ENCODE assay signal across 15 cellular contexts in the genomic region with DNA sequence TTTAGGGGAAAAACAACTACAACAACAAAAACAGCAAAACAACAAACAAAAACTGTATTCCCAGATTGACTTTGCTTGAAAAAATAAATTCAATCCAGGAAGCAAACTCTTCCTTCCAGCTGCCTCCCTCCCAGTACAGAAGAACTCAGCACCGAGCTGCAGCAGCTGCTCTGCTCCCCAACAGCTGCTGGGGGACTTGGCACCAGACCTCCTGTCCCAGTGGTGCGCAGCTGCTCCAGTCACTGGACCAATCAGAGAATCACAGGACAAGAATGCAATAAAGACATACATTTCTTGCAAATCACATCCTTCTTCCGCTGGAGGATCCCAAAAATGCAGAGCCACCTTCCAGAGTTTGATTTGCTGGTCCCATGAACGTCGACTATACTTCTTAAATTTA.
"Had no signal": no experiment of that assay in that cellular context is flagged by ENCODE, and none has a peak within 500 bp of the region (broad histone marks: within the 10 kb centered on the region; RNA-seq: fewer than 3 reads in every experiment).

No MANE protein-coding gene starts in this region.

- ATAC-seq: activated CD8-positive, alpha-beta memory T cell treated with anti-CD3 and anti-CD28 coated beads, Interleukin-2, amount 10 ng/mL, durations not matched to agents 7 days and 5 days; foreskin keratinocyte; left lobe of liver had no signal

- H3K9ac ChIP-seq: SK-N-SH had no signal

- H3K27me3 ChIP-seq: foreskin keratinocyte, heart right ventricle, right atrium auricular region, suprapubic skin had no signal

- DNase-seq: activated B cell treated with CpG ODN at 0.5 μM for 24 hours; activated CD4-positive, alpha-beta T cell treated with anti-CD3 and anti-CD28 coated beads, Interleukin-2, amount 10 ng/mL, durations not matched to agents 24 days and 14 days; activated CD8-positive, alpha-beta memory T cell treated with anti-CD3 and anti-CD28 coated beads, Interleukin-2, amount 10 ng/mL, durations not matched to agents 7 days and 5 days; activated gamma-delta T cell treated with Interleukin-2 at 50 U/mL for 16 hours; activated naive CD8-positive, alpha-beta T cell treated with anti-CD3 and anti-CD28 coated beads, Interleukin-2, amount 10 ng/mL, durations not matched to agents 7 days and 5 days; activated T-cell treated with anti-CD3 and anti-CD28 coated beads, Interleukin-2, amount 50 U/mL, for 48 hours; foreskin keratinocyte; heart right ventricle; mesenchymal stem cell; SK-N-SH; stimulated activated CD4-positive, alpha-beta T cell treated with anti-CD3 and anti-CD28 coated beads, Interleukin-2, amount 100 ng/mL, for 24 hours; stimulated activated naive CD4-positive, alpha-beta T cell treated with Interleukin-2 at 50 U/mL for 16 hours had no signal

- H3K27ac ChIP-seq: foreskin keratinocyte, heart right ventricle, right atrium auricular region, suprapubic skin had no signal

- H3K4me2 ChIP-seq: SK-N-SH had no signal

- H3K4me1 ChIP-seq: foreskin keratinocyte, heart right ventricle, right atrium auricular region had no signal

- H3K4me3 ChIP-seq: heart right ventricle, right atrium auricular region, suprapubic skin had no signal

- H3K9me3 ChIP-seq: heart right ventricle, right atrium auricular region, SK-N-SH, suprapubic skin had no signal
